ENCODE assay signal across 3 cellular contexts in the genomic region with DNA sequence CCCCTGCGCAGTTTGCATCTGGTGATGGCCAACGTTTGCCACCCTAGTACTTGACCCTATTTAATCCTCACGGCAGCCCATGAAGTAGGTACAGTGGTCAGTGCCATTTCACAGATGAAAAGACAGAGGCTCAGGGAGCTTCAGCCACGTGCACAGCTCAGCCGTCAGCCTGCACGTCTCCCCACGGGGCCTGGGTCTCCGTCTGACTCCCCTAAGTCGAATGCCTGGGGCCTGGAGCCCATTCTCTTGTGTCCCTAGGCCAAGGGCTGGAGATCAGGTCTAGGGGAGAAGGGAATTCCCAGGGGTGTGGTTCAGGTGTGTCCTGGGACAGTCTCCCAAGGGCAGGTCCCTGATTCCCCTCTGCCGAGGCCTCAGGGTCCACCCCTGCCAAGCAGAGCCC. TPM values are rescaled to one million over a fixed set of nuclear protein-coding genes. Genes with fewer than 3 reads are reported as not detected.
"Had no signal": no experiment of that assay in that cellular context is flagged by ENCODE, and none has a peak within 500 bp of the region (broad histone marks: within the 10 kb centered on the region; RNA-seq: fewer than 3 reads in every experiment).

No MANE protein-coding gene starts in this region.

RNA-seq across cellular contexts. Expression of a gene that starts 6.8 kb away (rescaled TPM):
- total RNA-seq: endothelial cell of umbilical vein, lung microvascular endothelial cell, progenitor cell of endocrine pancreas had no signal
- polyA plus RNA-seq: endothelial cell of umbilical vein had no signal
